12 cellular contexts compared by ENCODE assay signal in genomic region chr9:137270929-137271695, GRCh38. TPM values are rescaled to one million over a fixed set of nuclear protein-coding genes. Genes with fewer than 3 reads are reported as not detected.
DNase-seq lines count a peak whose midpoint lies in the region; ATAC-seq lines count a peak whose summit lies in the region.
"Had no signal": no experiment of that assay in that cellular context is flagged by ENCODE, and none has a peak within 500 bp of the region (broad histone marks: within the 10 kb centered on the region; RNA-seq: fewer than 3 reads in every experiment).

No MANE protein-coding gene starts in this region.

- H3K9me3 ChIP-seq in BLaER1, result no peaks in the 10 kb centered on the region
- H3K9me3 ChIP-seq: colonic mucosa had no signal

- peaks cover 12% of the 10 kb centered on the region for H3K36me3 Mint-ChIP-seq in activated naive CD8-positive, alpha-beta T cell
- H3K36me3 Mint-ChIP-seq in immature natural killer cell, result peaks cover 0 to 17% (median 12%) of the 10 kb centered on the region in 3 donors

- H3K4me3 ChIP-seq in BLaER1, result no peak overlapping the region
- H3K4me3 ChIP-seq: colonic mucosa had no signal

- H3K27me3 ChIP-seq in BLaER1, result no peaks in the 10 kb centered on the region
- H3K27me3 ChIP-seq: colonic mucosa had no signal

- peak overlapping the region; percentile 92 for H3K4me2 ChIP-seq in BLaER1

- H3K27me3 Mint-ChIP-seq in activated naive CD8-positive, alpha-beta T cell, result no peaks in the 10 kb centered on the region
- peaks cover 0 to 5% (median 2%) of the 10 kb centered on the region in 3 donors for H3K27me3 Mint-ChIP-seq in immature natural killer cell (ENCODE audit: low read depth in 3 of 3)
- H3K27me3 Mint-ChIP-seq: CD4-positive, CD25-positive, alpha-beta regulatory T cell; stimulated activated memory B cell treated with anti-CD40 and anti-IgM and Interleukin-4, amounts not matched to agents 10 μg/mL and 1 μg/mL and 100 μg/mL, for 72 hours had no signal

- H3K4me1 ChIP-seq in BLaER1, result peaks cover 92% of the 10 kb centered on the region

- peaks cover 56% of the 10 kb centered on the region for H3K36me3 ChIP-seq in BLaER1

- H3K9me3 Mint-ChIP-seq in activated naive CD8-positive, alpha-beta T cell (ENCODE audit: low read depth), result no peaks in the 10 kb centered on the region
- H3K9me3 Mint-ChIP-seq in immature natural killer cell, result no peaks in the 10 kb centered on the region
- H3K9me3 Mint-ChIP-seq: CD4-positive, CD25-positive, alpha-beta regulatory T cell had no signal

- DNase-seq in GF-D8 (lab: John Stamatoyannopoulos, UW), result peak; percentile 58
- peak; percentile 44 to 48 (median 46) for DNase-seq in immature natural killer cell
- no peak for DNase-seq in NCI-H1105 (lab: John Stamatoyannopoulos, UW)
- no peak for DNase-seq in germinal center (ENCODE audit: low spot score)
- DNase-seq: activated gamma-delta T cell, colonic mucosa, NCI-H69 had no signal

- H3K4me1 Mint-ChIP-seq in activated naive CD8-positive, alpha-beta T cell (ENCODE audit: low read depth), result peaks cover 14% of the 10 kb centered on the region
- peaks cover 15 to 20% of the 10 kb centered on the region in 2 donors for H3K4me1 Mint-ChIP-seq in immature natural killer cell

- peak overlapping the region; percentile 59 for H3K9ac ChIP-seq in BLaER1

- peaks cover 17% of the 10 kb centered on the region; the same call in 1 of the 2 replicates for H4K20me1 ChIP-seq in BLaER1

- peak overlapping the region; percentile 77 for H3K27ac ChIP-seq in BLaER1
- H3K27ac ChIP-seq: colonic mucosa had no signal

- H3K4me3 Mint-ChIP-seq in activated naive CD8-positive, alpha-beta T cell, result peak overlapping the region; percentile 4
- H3K4me3 Mint-ChIP-seq in immature natural killer cell, result peak overlapping the region in 2 of 5 donors; percentile 5 to 52
- H3K4me3 Mint-ChIP-seq: CD4-positive, CD25-positive, alpha-beta regulatory T cell; stimulated activated memory B cell treated with anti-CD40 and anti-IgM and Interleukin-4, amounts not matched to agents 10 μg/mL and 1 μg/mL and 100 μg/mL, for 72 hours had no signal

- peak overlapping the region; percentile 2 for H3K27ac Mint-ChIP-seq in activated naive CD8-positive, alpha-beta T cell
- H3K27ac Mint-ChIP-seq in immature natural killer cell, result peak overlapping the region in 2 of 6 donors; percentile 24 to 67
- H3K27ac Mint-ChIP-seq: CD4-positive, CD25-positive, alpha-beta regulatory T cell had no signal

- no peak for ATAC-seq in GM19023 (IDR thresholded peaks at IDR 0.05; ENCODE audit: unreplicated experiment)
- ATAC-seq: stimulated activated memory B cell treated with anti-CD40 and anti-IgM and Interleukin-4, amounts not matched to agents 10 μg/mL and 1 μg/mL and 100 μg/mL, for 72 hours had no signal

RNA-seq across cellular contexts. Expression of gene TOR4A, which starts 6.4 kb away (rescaled TPM):
- 10 to 100 TPM in 1 of 3 donors, 1 to 10 TPM in 2; 4.9 to 13.9 (median 7.2) TPM for polyA plus RNA-seq in immature natural killer cell

RNA-seq across cellular contexts. Expression of gene NELFB, which starts 16.0 kb away (rescaled TPM):
- polyA plus RNA-seq in immature natural killer cell, result 10 to 100 TPM; 25.0 to 36.8 (median 34.6) TPM

RNA-seq across cellular contexts. Expression of gene STPG3, which starts 20.0 kb away (rescaled TPM):
- polyA plus RNA-seq in immature natural killer cell, result not detected
- polyA plus RNA-seq: CD4-positive, CD25-positive, alpha-beta regulatory T cell had no signal

RNA-seq across cellular contexts. Expression of gene TUBB4B, which starts 30.0 kb away (rescaled TPM):
- polyA plus RNA-seq in immature natural killer cell, result 10 to 100 TPM; 60.8 to 98.2 (median 71.9) TPM

RNA-seq across cellular contexts. Expression of gene NRARP, which starts 31.0 kb away (rescaled TPM):
- under 1 TPM in 1 of 3 donors, not detected in 2; 0.14 TPM for polyA plus RNA-seq in immature natural killer cell
- polyA plus RNA-seq: CD4-positive, CD25-positive, alpha-beta regulatory T cell had no signal

Comparison
In these comparisons a context has a peak if more than half of its experiments do, and no peak if none do; other contexts are left out.
1. DNase-seq: peak in GF-D8 (single experiment) and immature natural killer cell (3 of 3); none in NCI-H1105 (single experiment) and germinal center (single experiment).